In genomic region chr10:27439101-27439500, GRCh38 we compare ENCODE assay signal across 26 cellular contexts.
"Had no signal": no experiment of that assay in that cellular context is flagged by ENCODE, and none has a peak within 500 bp of the region (broad histone marks: within the 10 kb centered on the region; RNA-seq: fewer than 3 reads in every experiment).

No MANE protein-coding gene starts in this region.

- H3K4me3 ChIP-seq: heart right ventricle, right atrium auricular region, smooth muscle cell, stomach, suprapubic skin, tibial artery, upper lobe of right lung had no signal

- H3K27me3 ChIP-seq: right atrium auricular region, stomach, suprapubic skin, upper lobe of right lung had no signal

- H3K79me2 ChIP-seq: parathyroid adenoma had no signal

- DNase-seq: activated CD4-positive, alpha-beta T cell treated with anti-CD3 and anti-CD28 coated beads for 48 hours; activated CD4-positive, alpha-beta T cell treated with anti-CD3 and anti-CD28 coated beads, Interleukin-2, amount 50 U/mL, for 48 hours; activated CD8-positive, alpha-beta memory T cell treated with anti-CD3 and anti-CD28 coated beads for 24 hours; activated effector memory CD4-positive, alpha-beta T cell treated with Interleukin-2 at 50 U/mL for 16 hours; activated naive CD4-positive, alpha-beta T cell treated with Interleukin-2 at 50 U/mL for 16 hours; anterior cingulate cortex; dermis blood vessel endothelial cell; effector CD4-positive, alpha-beta T cell; heart right ventricle; left ventricle myocardium superior; midbrain; naive thymus-derived CD4-positive, alpha-beta T cell; nucleus accumbens; stimulated activated CD4-positive, alpha-beta T cell treated with anti-CD3 and anti-CD28 coated beads, Interleukin-15, amount 100 ng/mL, for 24 hours; stimulated activated CD4-positive, alpha-beta T cell treated with anti-CD3 and anti-CD28 coated beads, Interleukin-2, amount 100 ng/mL, for 24 hours; stimulated activated naive B cell treated with anti-CD40 and anti-IgM and Interleukin-4, amounts not matched to agents 10 μg/mL and 1 μg/mL and 100 μg/mL, for 72 hours; stomach; T-helper 1 cell; tibial artery; upper lobe of right lung had no signal

- H3K27ac ChIP-seq: epithelial cell of prostate, heart right ventricle, parathyroid adenoma, right atrium auricular region, stomach, suprapubic skin, tibial artery, upper lobe of right lung, VCaP had no signal

- H3K9me3 ChIP-seq: right atrium auricular region, stomach, suprapubic skin, tibial artery, upper lobe of right lung had no signal

- H3K36me3 ChIP-seq: heart right ventricle, right atrium auricular region, stomach, suprapubic skin, tibial artery, upper lobe of right lung had no signal

- H3K9ac ChIP-seq: parathyroid adenoma had no signal

- H3K4me2 ChIP-seq: smooth muscle cell had no signal

- H3K4me1 ChIP-seq: heart right ventricle, parathyroid adenoma, right atrium auricular region, suprapubic skin, tibial artery, upper lobe of right lung had no signal

- H2AFZ ChIP-seq: parathyroid adenoma had no signal
